8 cellular contexts compared by ENCODE assay signal in genomic region chr1:1291611-1292441, GRCh38. TPM values are rescaled to one million over a fixed set of nuclear protein-coding genes. Genes with fewer than 3 reads are reported as not detected.
DNase-seq lines count a peak whose midpoint lies in the region; ATAC-seq, FAIRE-seq and TF ChIP-seq lines count a peak whose summit lies in the region.

No MANE protein-coding gene starts in this region.

- H3K9ac ChIP-seq in GM12878 (ENCODE audit: control insufficient read depth, insufficient read depth, low read length): no peak overlapping the region

- H3K36me3 ChIP-seq in GM12878 (ENCODE audit: control insufficient read depth in 2 of 2, insufficient read depth in 2 of 2, low read length in 1 of 2): no peaks in the 10 kb centered on the region

- CTCF ChIA-PET in GM12878 (lab: Yijun Ruan, JAX): interaction anchor here (0.6 to 2.7 kb wide), 17 partner anchors 11 to 309 kb away, joined by 3 to 57 read pairs (median 3); no protein-coding TSS in a partner anchor

- in situ Hi-C loops in GM12878 (cut with MboI): no loop called here

- DNase-seq in NCI-H2081 (lab: John Stamatoyannopoulos, UW) (peak; percentile 76 to 78), NCI-H2081 treated with DMSO at 0.1 percent for 48 hours (lab: John Stamatoyannopoulos, UW) (no peak), NCI-H146 (lab: John Stamatoyannopoulos, UW) (peak; percentile 64), T-helper 9 cell (peak; percentile 56), GM12878 (ENCODE audit: low read depth, low spot score) (no peak), islet precursor cell (peak; percentile 90), KG1 (lab: John Stamatoyannopoulos, UW) (no peak)
- peak; percentile 68 to 69 for DNase-seq in stimulated activated CD4-positive, alpha-beta T cell treated with anti-CD3 and anti-CD28 coated beads, Interleukin-4, amount 100 ng/mL, for 4 hours

- no peaks in the 10 kb centered on the region for H3K4me1 ChIP-seq in GM12878 (ENCODE audit: control insufficient read depth, insufficient read depth, low read length)

- no peaks in the 10 kb centered on the region for H3K27me3 ChIP-seq in GM12878 (replicated peaks in 1 of 2; ENCODE audit: control insufficient read depth in 2 of 2, insufficient read depth in 2 of 2, low read length in 1 of 2)

- no peak for FAIRE-seq in GM12878 (lab: Jason Lieb, UNC)

- intact Hi-C loops in GM12878 (cut with micrococcal nuclease; ENCODE audit: unreplicated experiment): loop anchor here (2.0 kb wide), 3 partner anchors 169 to 307 kb away; no protein-coding TSS in a partner anchor

- RAD21 ChIA-PET in GM12878 (lab: Charles Lee; ENCODE audit: unreplicated experiment): interaction anchor here (0.7 to 3.1 kb wide), 14 partner anchors 13 to 309 kb away, joined by 3 to 63 read pairs (median 4); partner anchors contain the start of genes C1orf159 and TNFRSF18

- no peak overlapping the region for H3K4me2 ChIP-seq in GM12878 (ENCODE audit: control insufficient read depth, insufficient read depth)

- H2AFZ ChIP-seq in GM12878 (ENCODE audit: control insufficient read depth, low read depth, low read length): no peak overlapping the region

- TF ChIP-seq POLR2A in GM12878 (IDR thresholded peaks at IDR 0.05; ENCODE audit: low read depth, low read length): peak; percentile 60

- WGBS in GM12878 (ENCODE audit: insufficient coverage, insufficient replicate concordance, low lambda C conversion rate, missing lambda C conversion rate): 34% methylated on average over 43 of the region's 43 CpGs

- SMC1A ChIA-PET in GM12878 (lab: Charles Lee; ENCODE audit: uncharacterized antibody, unreplicated experiment): interaction anchor here (1.0 to 2.8 kb wide), 8 partner anchors 9 to 307 kb away, joined by 3 to 23 read pairs (median 4); no protein-coding TSS in a partner anchor

- peak; percentile 96 for ATAC-seq in GM12878

- no peaks in the 10 kb centered on the region for H4K20me1 ChIP-seq in GM12878 (ENCODE audit: control insufficient read depth, insufficient read depth)

- no TSS peak for BruUV-seq in GM12878 (replicated peaks; lab: Mats Ljungman, UMichigan)

- no peak for TF ChIP-seq EP300 in GM12878 (IDR thresholded peaks at IDR 0.05; ENCODE audit: borderline replicate concordance in 1 of 2, control insufficient read depth in 1 of 2, low read depth in 2 of 2, low read length in 2 of 2)

- no peak overlapping the region for H3K27ac ChIP-seq in GM12878 (ENCODE audit: control insufficient read depth, insufficient read depth)

- peak; percentile 78 to 85 (median 79) for TF ChIP-seq CTCF in GM12878 (IDR thresholded peaks at IDR 0.05 in 2 of 3, conservative IDR thresholded peaks at IDR 0.05 in 1 of 3; ENCODE audit: control insufficient read depth in 2 of 3, extremely low read depth in 1 of 3, insufficient read depth in 1 of 3, low read depth in 3 of 3, low read length in 3 of 3)

- TF ChIP-seq RAD21 in GM12878 (IDR thresholded peaks at IDR 0.05; ENCODE audit: insufficient read depth, low read depth, low read length): peak; percentile 62

- no peaks in the 10 kb centered on the region for H3K79me2 ChIP-seq in GM12878 (ENCODE audit: control insufficient read depth, insufficient read depth, low read length)

- no peaks in the 10 kb centered on the region for H3K9me3 ChIP-seq in GM12878 (replicated peaks; ENCODE audit: control insufficient read depth, insufficient read depth, low read length)

- no peak overlapping the region for H3K4me3 ChIP-seq in GM12878

- POLR2A ChIA-PET in GM12878 (lab: Charles Lee): interaction anchor here (1.0 to 1.2 kb wide), 2 partner anchors 41 to 169 kb away, joined by 4 read pairs; no protein-coding TSS in a partner anchor

RNA-seq across cellular contexts. Expression of gene SCNN1D, which starts 11.6 kb away (rescaled TPM):
- total RNA-seq in GM12878 (2013; cell fraction: nucleolus; rRNA removed): 1.4 and 1.6 TPM in 2 replicates
- total RNA-seq in GM12878 (2014; rRNA removed): 0.60 and 0.85 TPM in 2 replicates
- total RNA-seq in GM12878 (2014; rRNA removed; fragmentation: Illumina TruSeq; extraction: Trizol): 0.13 and 0.41 TPM in 2 replicates
- 1.9 and 2.3 TPM in 2 replicates for total RNA-seq in GM12878 (2021)
- 0.21 TPM for polyA plus RNA-seq in GM12878 (2011; ENCODE audit: low read depth)
- 0.10 and 0.18 TPM in 2 replicates for polyA plus RNA-seq in GM12878 (2011; rRNA removed)
- polyA plus RNA-seq in GM12878 (2011; cell fraction: cytosol; rRNA removed): 0.21 and 0.59 TPM in 2 replicates
- polyA plus RNA-seq in GM12878 (2011; cell fraction: nucleus; rRNA removed): 8.3 and 8.4 TPM in 2 replicates
- polyA plus RNA-seq in GM12878 (2012): 2.0 and 2.1 TPM in 2 replicates
- 0.06 TPM in 1 of 2 replicates, not detected in the other for polyA plus RNA-seq in GM12878 (2014; fragmentation: Illumina TruSeq; extraction: Trizol)
- under 1 TPM in 1 of 2 experiments, not detected in 1; 0.07 TPM for polyA plus RNA-seq in GM12878 (2014; fragmentation: Nextera tagmentation; extraction: Ambion mirVana)
- 2.0 and 2.3 TPM in 2 replicates for polyA plus RNA-seq in GM12878 (2014; rRNA removed)
- under 1 TPM; 0.11 to 0.62 TPM for polyA plus RNA-seq in GM12878 (2016; fragmentation: Nextera tagmentation; extraction: Ambion mirVana)
- polyA minus RNA-seq in GM12878 (2011; rRNA and poly(A)+ RNA removed): 0.31 TPM in 1 of 2 replicates, not detected in the other
- polyA minus RNA-seq in GM12878 (2011; cell fraction: cytosol; rRNA and poly(A)+ RNA removed): not detected in 2 replicates
- polyA minus RNA-seq in GM12878 (2011; cell fraction: nucleus; rRNA and poly(A)+ RNA removed): 0.85 and 0.96 TPM in 2 replicates

RNA-seq across cellular contexts. Expression of gene ACAP3, which starts 15.9 kb away (rescaled TPM):
- total RNA-seq in GM12878 (2013; cell fraction: nucleolus; rRNA removed): 33.1 and 35.9 TPM in 2 replicates
- 17.6 and 22.1 TPM in 2 replicates for total RNA-seq in GM12878 (2014; rRNA removed)
- 4.0 and 4.4 TPM in 2 replicates for total RNA-seq in GM12878 (2014; rRNA removed; fragmentation: Illumina TruSeq; extraction: Trizol)
- total RNA-seq in GM12878 (2021): 29.8 and 34.2 TPM in 2 replicates
- 3.8 TPM for polyA plus RNA-seq in GM12878 (2011; ENCODE audit: low read depth)
- polyA plus RNA-seq in GM12878 (2011; rRNA removed): 4.6 and 8.3 TPM in 2 replicates
- 7.2 and 11.7 TPM in 2 replicates for polyA plus RNA-seq in GM12878 (2011; cell fraction: cytosol; rRNA removed)
- polyA plus RNA-seq in GM12878 (2011; cell fraction: nucleus; rRNA removed): 255 and 314 TPM in 2 replicates
- polyA plus RNA-seq in GM12878 (2012): 21.5 and 22.5 TPM in 2 replicates
- 0.62 and 4.5 TPM in 2 replicates for polyA plus RNA-seq in GM12878 (2014; fragmentation: Illumina TruSeq; extraction: Trizol)
- under 1 TPM; 0.05 to 0.11 TPM for polyA plus RNA-seq in GM12878 (2014; fragmentation: Nextera tagmentation; extraction: Ambion mirVana)
- 28.1 and 32.7 TPM in 2 replicates for polyA plus RNA-seq in GM12878 (2014; rRNA removed)
- 10 to 100 TPM in 1 of 2 experiments, 1 to 10 TPM in 1; 5.9 to 10.9 TPM for polyA plus RNA-seq in GM12878 (2016; fragmentation: Nextera tagmentation; extraction: Ambion mirVana)
- polyA minus RNA-seq in GM12878 (2011; rRNA and poly(A)+ RNA removed): 11.4 and 14.2 TPM in 2 replicates
- polyA minus RNA-seq in GM12878 (2011; cell fraction: cytosol; rRNA and poly(A)+ RNA removed): 8.3 and 17.0 TPM in 2 replicates
- polyA minus RNA-seq in GM12878 (2011; cell fraction: nucleus; rRNA and poly(A)+ RNA removed): 20.7 and 27.7 TPM in 2 replicates

RNA-seq across cellular contexts. Expression of gene PUSL1, which starts 16.6 kb away (rescaled TPM):
- total RNA-seq in GM12878 (2013; cell fraction: nucleolus; rRNA removed): 17.6 and 24.8 TPM in 2 replicates
- total RNA-seq in GM12878 (2014; rRNA removed) (21.3 and 28.4 TPM in 2 replicates), GM12878 (2014; rRNA removed; fragmentation: Illumina TruSeq; extraction: Trizol) (5.3 and 6.0 TPM in 2 replicates), GM12878 (2021) (26.0 and 27.2 TPM in 2 replicates)
- polyA plus RNA-seq in GM12878 (2011; ENCODE audit: low read depth): 3.3 TPM
- polyA plus RNA-seq in GM12878 (2011; rRNA removed) (1.9 and 5.0 TPM in 2 replicates), GM12878 (2014; fragmentation: Illumina TruSeq; extraction: Trizol) (0.13 and 2.5 TPM in 2 replicates), GM12878 (2014; fragmentation: Nextera tagmentation; extraction: Ambion mirVana) (1 to 10 TPM in 1 of 2 experiments, under 1 TPM in 1; 0.16 to 1.5 TPM), GM12878 (2014; rRNA removed) (24.3 and 28.6 TPM in 2 replicates), GM12878 (2016; fragmentation: Nextera tagmentation; extraction: Ambion mirVana) (10 to 100 TPM; 27.5 to 28.4 TPM)
- polyA plus RNA-seq in GM12878 (2011; cell fraction: cytosol; rRNA removed): 10.4 and 19.0 TPM in 2 replicates
- 20.4 and 32.0 TPM in 2 replicates for polyA plus RNA-seq in GM12878 (2011; cell fraction: nucleus; rRNA removed)
- 8.7 and 11.0 TPM in 2 replicates for polyA plus RNA-seq in GM12878 (2012)
- 2.6 and 5.0 TPM in 2 replicates for polyA minus RNA-seq in GM12878 (2011; rRNA and poly(A)+ RNA removed)
- 4.4 and 6.0 TPM in 2 replicates for polyA minus RNA-seq in GM12878 (2011; cell fraction: cytosol; rRNA and poly(A)+ RNA removed)
- 13.7 and 28.9 TPM in 2 replicates for polyA minus RNA-seq in GM12878 (2011; cell fraction: nucleus; rRNA and poly(A)+ RNA removed)

RNA-seq across cellular contexts. Expression of gene UBE2J2, which starts 18.2 kb away (rescaled TPM):
- total RNA-seq in GM12878 (2013; cell fraction: nucleolus; rRNA removed): 69.9 and 74.2 TPM in 2 replicates
- total RNA-seq in GM12878 (2014; rRNA removed) (45.6 and 55.4 TPM in 2 replicates), GM12878 (2014; rRNA removed; fragmentation: Illumina TruSeq; extraction: Trizol) (28.3 and 33.5 TPM in 2 replicates), GM12878 (2021) (52.0 and 57.1 TPM in 2 replicates)
- polyA plus RNA-seq in GM12878 (2011; ENCODE audit: low read depth): 12.1 TPM
- polyA plus RNA-seq in GM12878 (2011; rRNA removed) (24.3 and 27.0 TPM in 2 replicates), GM12878 (2014; fragmentation: Illumina TruSeq; extraction: Trizol) (38.3 and 43.1 TPM in 2 replicates), GM12878 (2014; fragmentation: Nextera tagmentation; extraction: Ambion mirVana) (1 to 10 TPM in 1 of 2 experiments, under 1 TPM in 1; 0.72 to 3.5 TPM), GM12878 (2014; rRNA removed) (63.0 and 65.0 TPM in 2 replicates), GM12878 (2016; fragmentation: Nextera tagmentation; extraction: Ambion mirVana) (10 to 100 TPM; 70.3 to 70.5 TPM)
- polyA plus RNA-seq in GM12878 (2011; cell fraction: cytosol; rRNA removed): 32.3 and 38.7 TPM in 2 replicates
- polyA plus RNA-seq in GM12878 (2011; cell fraction: nucleus; rRNA removed): 41.8 and 58.0 TPM in 2 replicates
- polyA plus RNA-seq in GM12878 (2012): 36.4 and 40.9 TPM in 2 replicates
- 6.4 and 16.3 TPM in 2 replicates for polyA minus RNA-seq in GM12878 (2011; rRNA and poly(A)+ RNA removed)
- polyA minus RNA-seq in GM12878 (2011; cell fraction: cytosol; rRNA and poly(A)+ RNA removed): 11.9 and 13.4 TPM in 2 replicates
- polyA minus RNA-seq in GM12878 (2011; cell fraction: nucleus; rRNA and poly(A)+ RNA removed): 18.4 and 31.2 TPM in 2 replicates

RNA-seq across cellular contexts. Expression of gene INTS11, which starts 32.6 kb away (rescaled TPM):
- total RNA-seq in GM12878 (2013; cell fraction: nucleolus; rRNA removed): 160 and 166 TPM in 2 replicates
- 86.6 and 98.3 TPM in 2 replicates for total RNA-seq in GM12878 (2014; rRNA removed)
- 36.8 and 41.1 TPM in 2 replicates for total RNA-seq in GM12878 (2014; rRNA removed; fragmentation: Illumina TruSeq; extraction: Trizol)
- 87.3 and 104 TPM in 2 replicates for total RNA-seq in GM12878 (2021)
- 34.7 TPM for polyA plus RNA-seq in GM12878 (2011; ENCODE audit: low read depth)
- polyA plus RNA-seq in GM12878 (2011; rRNA removed): 43.9 and 78.4 TPM in 2 replicates
- polyA plus RNA-seq in GM12878 (2011; cell fraction: cytosol; rRNA removed): 134 and 137 TPM in 2 replicates
- polyA plus RNA-seq in GM12878 (2011; cell fraction: nucleus; rRNA removed): 386 and 456 TPM in 2 replicates
- polyA plus RNA-seq in GM12878 (2012): 77.9 and 92.3 TPM in 2 replicates
- polyA plus RNA-seq in GM12878 (2014; fragmentation: Illumina TruSeq; extraction: Trizol): 55.2 and 64.2 TPM in 2 replicates
- polyA plus RNA-seq in GM12878 (2014; fragmentation: Nextera tagmentation; extraction: Ambion mirVana): 1 to 10 TPM; 2.5 to 9.4 TPM
- polyA plus RNA-seq in GM12878 (2014; rRNA removed): 117 and 130 TPM in 2 replicates
- 10 to 100 TPM; 77.0 to 79.9 TPM for polyA plus RNA-seq in GM12878 (2016; fragmentation: Nextera tagmentation; extraction: Ambion mirVana)
- polyA minus RNA-seq in GM12878 (2011; rRNA and poly(A)+ RNA removed): 67.1 and 96.1 TPM in 2 replicates
- 30.6 and 47.1 TPM in 2 replicates for polyA minus RNA-seq in GM12878 (2011; cell fraction: cytosol; rRNA and poly(A)+ RNA removed)
- 46.7 and 94.2 TPM in 2 replicates for polyA minus RNA-seq in GM12878 (2011; cell fraction: nucleus; rRNA and poly(A)+ RNA removed)

Comparison
In these comparisons a context has a peak if more than half of its experiments do, and no peak if none do; other contexts are left out.
1. DNase-seq: peak in NCI-H2081 (2 of 2), NCI-H146 (single experiment), T-helper 9 cell (single experiment), islet precursor cell (single experiment) and stimulated activated CD4-positive, alpha-beta T cell treated with anti-CD3 and anti-CD28 coated beads, Interleukin-4, amount 100 ng/mL, for 4 hours (2 of 2); none in NCI-H2081 treated with DMSO at 0.1 percent for 48 hours (single experiment), GM12878 (single experiment) and KG1 (single experiment).